ENCODE assay signal across 23 cellular contexts in genomic region chr17:59257101-59257500, GRCh38. TPM values are rescaled to one million over a fixed set of nuclear protein-coding genes. Genes with fewer than 3 reads are reported as not detected.
A peak's percentile ranks its signal among the peaks of the same experiment; 100 is the strongest.
DNase-seq lines count a peak whose midpoint lies in the region; ATAC-seq, FAIRE-seq and TF ChIP-seq lines count a peak whose summit lies in the region.
"Had no signal": no experiment of that assay in that cellular context is flagged by ENCODE, and none has a peak within 500 bp of the region (broad histone marks: within the 10 kb centered on the region; RNA-seq: fewer than 3 reads in every experiment).

No MANE protein-coding gene starts in this region.

- H3K4me2 ChIP-seq in K562 (ENCODE audit: insufficient read depth, low read length): no peak overlapping the region

- DNase-seq in NCI-H2107 treated with DMSO at 0.1 percent for 48 hours (lab: John Stamatoyannopoulos, UW; ENCODE audit: unreplicated experiment): peak; percentile 28
- no peak for DNase-seq in NCI-H2107 (lab: John Stamatoyannopoulos, UW)
- peak; percentile 71 for DNase-seq in NCI-H2171 treated with DMSO at 0.1 percent for 48 hours (lab: John Stamatoyannopoulos, UW)
- no peak for DNase-seq in K562 (ENCODE audit: extremely low read depth in 1 of 4, low spot score in 3 of 4)
- peak; percentile 4 for DNase-seq in myocyte (ENCODE audit: low read depth)
- DNase-seq in anterior cingulate cortex (lab: John Stamatoyannopoulos, UW): no peak
- no peak for DNase-seq in NCI-H2196 (lab: John Stamatoyannopoulos, UW; ENCODE audit: unreplicated experiment)
- DNase-seq: 8988T, DMS 273 treated with DMSO at 0.1 percent for 48 hours, DND-41, H9, IMR-90, Karpas-422, MG63, NCI-H1048, NCI-H1436, NCI-H1930, NCI-H446 treated with DMSO at 0.1 percent for 48 hours, Peyer's patch, Right ventricle myocardium superior, SW 1271 had no signal

- CTCF ChIA-PET in K562 (lab: Yijun Ruan, JAX; ENCODE audit: low intra/inter-chr PET ratio): no interaction called here

- H3K9me1 ChIP-seq in K562 (ENCODE audit: control insufficient read depth, insufficient read depth, low read length): no peaks in the 10 kb centered on the region

- no peak for TF ChIP-seq RAD21 in K562 (CRISPR knock-in tag; conservative IDR thresholded peaks at IDR 0.05 in 1 of 2, IDR thresholded peaks at IDR 0.05 in 1 of 2)

- H3K9me3 ChIP-seq in K562 (replicated peaks; ENCODE audit: control insufficient read depth, insufficient read depth, low read depth, low read length): no peaks in the 10 kb centered on the region
- H3K9me3 ChIP-seq: MG63, Peyer's patch had no signal

- H3K27me3 ChIP-seq in K562 (ENCODE audit: control insufficient read depth in 2 of 2, insufficient read depth in 2 of 2, low read length in 2 of 2): no peaks in the 10 kb centered on the region
- H3K27me3 ChIP-seq: Peyer's patch had no signal

- no peaks in the 10 kb centered on the region for H3K4me1 ChIP-seq in K562 (replicated peaks in 1 of 2; ENCODE audit: control insufficient read depth in 2 of 2, insufficient read depth in 2 of 2, low read length in 2 of 2)
- H3K4me1 ChIP-seq: Peyer's patch had no signal

- intact Hi-C loops in K562 (cut with micrococcal nuclease): no loop called here

- no peak overlapping the region for H3K4me3 ChIP-seq in K562
- H3K4me3 ChIP-seq: MG63, Peyer's patch had no signal

- no peak overlapping the region for H3K27ac ChIP-seq in K562 (ENCODE audit: extremely low read depth, low read depth, low read length)
- H3K27ac ChIP-seq: HL-60, Peyer's patch had no signal

- H4K20me1 ChIP-seq in K562 (replicated peaks; ENCODE audit: control insufficient read depth, insufficient read depth, low read length): no peaks in the 10 kb centered on the region

- 45% methylated on average over 2 of the region's 2 CpGs for WGBS in K562 (ENCODE audit: insufficient coverage, low coverage, missing lambda C conversion rate)

- no peak overlapping the region for H3K9ac ChIP-seq in K562 (ENCODE audit: insufficient read depth in 1 of 2, low read depth in 2 of 2, low read length in 2 of 2)

- TF ChIP-seq EP300 in K562 (IDR thresholded peaks at IDR 0.05; ENCODE audit: low read length): no peak

- H3K36me3 ChIP-seq in K562 (ENCODE audit: control insufficient read depth, insufficient read depth, low read length): peaks cover 7% of the 10 kb centered on the region; the same call in 2 of the 3 replicates
- H3K36me3 ChIP-seq: MG63, Peyer's patch had no signal

- FAIRE-seq in K562 (lab: Jason Lieb, UNC): peak; percentile 40

- no peak for ATAC-seq in K562
- ATAC-seq in HG03025 (IDR thresholded peaks at IDR 0.05; ENCODE audit: low FRiP score, unreplicated experiment): no peak

- BruUV-seq in K562 (replicated peaks; lab: Mats Ljungman, UMichigan): no TSS peak

- no peak for TF ChIP-seq CTCF in K562 (IDR thresholded peaks at IDR 0.05 in 2 of 3, conservative IDR thresholded peaks at IDR 0.05 in 1 of 3; ENCODE audit: insufficient read depth in 2 of 3, low read depth in 1 of 3, low read length in 3 of 3)

- H3K79me2 ChIP-seq in K562 (ENCODE audit: control insufficient read depth, insufficient read depth, low read length): no peaks in the 10 kb centered on the region

- no peak overlapping the region for H2AFZ ChIP-seq in K562 (ENCODE audit: low read depth, low read length)

- POLR2A ChIA-PET in K562 (lab: Yijun Ruan, JAX): no interaction called here

- no peak for TF ChIP-seq POLR2A in K562 (conservative IDR thresholded peaks at IDR 0.05)

- in situ Hi-C loops in K562 (cut with MboI): no loop called here

TF ChIP-seq in K562, 482 proteins besides CTCF, POLR2A, EP300 and RAD21 (continues in another document):
- TF ChIP-seq GTF2F1 (IDR thresholded peaks at IDR 0.05; ENCODE audit: low read depth, low read length) (no peak), SMAD4 (CRISPR knock-in tag; conservative IDR thresholded peaks at IDR 0.05) (no peak), SIN3A (IDR thresholded peaks at IDR 0.05; ENCODE audit: borderline replicate concordance in 2 of 2, control insufficient read depth in 1 of 2, low read depth in 2 of 2, low read length in 2 of 2) (no peak), RFX5 (IDR thresholded peaks at IDR 0.05; ENCODE audit: low read depth, low read length) (no peak), RFX7 (CRISPR knock-in tag; IDR thresholded peaks at IDR 0.05) (no peak), SRSF3 (IDR thresholded peaks at IDR 0.05; ENCODE audit: insufficient read depth, low read length) (no peak), TCFL5 (CRISPR knock-in tag; conservative IDR thresholded peaks at IDR 0.05) (no peak), PHF20 (IDR thresholded peaks at IDR 0.05; ENCODE audit: partially characterized antibody) (no peak), HSF4 (CRISPR knock-in tag; IDR thresholded peaks at IDR 0.05; ENCODE audit: borderline replicate concordance) (no peak), PATZ1 (CRISPR knock-in tag; IDR thresholded peaks at IDR 0.05; ENCODE audit: borderline replicate concordance) (no peak), E2F6 (IDR thresholded peaks at IDR 0.05; ENCODE audit: borderline replicate concordance in 1 of 2, extremely low read depth in 1 of 2, insufficient read depth in 1 of 2, insufficient read length in 1 of 2, low read depth in 1 of 2, low read length in 1 of 2, poor library complexity in 1 of 2, severe bottlenecking in 1 of 2) (no peak), BHLHE40 (IDR thresholded peaks at IDR 0.05; ENCODE audit: low read length) (no peak), ZNF77 (CRISPR knock-in tag; IDR thresholded peaks at IDR 0.05) (no peak), NFATC3 (IDR thresholded peaks at IDR 0.05) (no peak)

RNA-seq across cellular contexts. Expression of gene GDPD1, which starts 36.8 kb away (rescaled TPM):
- 22.6 and 34.0 TPM in 2 replicates for total RNA-seq in K562 (2011; cell fraction: chromatin; rRNA removed; ENCODE audit: low replicate concordance)
- 13.3 and 18.2 TPM in 2 replicates for total RNA-seq in K562 (2011; cell fraction: nucleolus; rRNA removed)
- 21.1 and 23.0 TPM in 2 replicates for total RNA-seq in K562 (2011; cell fraction: nucleoplasm; rRNA removed)
- total RNA-seq in K562 (2014; rRNA removed) (5.7 and 7.9 TPM in 2 replicates), K562 (2014; rRNA removed; fragmentation: Illumina TruSeq; extraction: Trizol) (14.8 and 15.1 TPM in 2 replicates), K562 (2015; rRNA removed; fragmentation: Illumina TruSeq; extraction: Trizol) (9.2 and 9.5 TPM in 2 replicates), K562 (2021) (9.3 and 11.0 TPM in 2 replicates), myocyte (0.73 and 1.5 TPM in 2 replicates)
- polyA plus RNA-seq in K562 (2011; rRNA removed) (11.3 and 15.2 TPM in 2 replicates), K562 (2014; fragmentation: Illumina TruSeq; extraction: Trizol) (13.2 and 14.7 TPM in 2 replicates), K562 (2014; fragmentation: Nextera tagmentation; extraction: Ambion mirVana) (1 to 10 TPM; 7.8 to 8.1 TPM), K562 (2014; rRNA removed) (7.7 and 9.4 TPM in 2 replicates)
- 2.2 and 5.1 TPM in 2 replicates for polyA plus RNA-seq in K562 (2011; cell fraction: cytosol; rRNA removed)
- 5.9 and 8.1 TPM in 2 replicates for polyA plus RNA-seq in K562 (2011; cell fraction: nucleus; rRNA removed)
- 4.9 and 7.1 TPM in 2 replicates for polyA plus RNA-seq in K562 (2012)
- 24.4 and 25.6 TPM in 2 replicates for polyA minus RNA-seq in K562 (2011; rRNA and poly(A)+ RNA removed)
- polyA minus RNA-seq in K562 (2011; cell fraction: cytosol; rRNA and poly(A)+ RNA removed): 5.8 and 10.5 TPM in 2 replicates
- 4.8 and 12.3 TPM in 2 replicates for polyA minus RNA-seq in K562 (2011; cell fraction: nucleus; rRNA and poly(A)+ RNA removed)
- 1.5 TPM for polyA plus RNA-seq in myocyte (2012)

RNA-seq across cellular contexts. Expression of gene SMG8, which starts 47.3 kb away (rescaled TPM):
- total RNA-seq in K562 (2011; cell fraction: chromatin; rRNA removed; ENCODE audit: low replicate concordance): 26.2 and 31.5 TPM in 2 replicates
- total RNA-seq in K562 (2011; cell fraction: nucleolus; rRNA removed): 24.9 and 35.2 TPM in 2 replicates
- total RNA-seq in K562 (2011; cell fraction: nucleoplasm; rRNA removed): 20.5 and 25.2 TPM in 2 replicates
- total RNA-seq in K562 (2014; rRNA removed) (15.3 and 16.0 TPM in 2 replicates), K562 (2014; rRNA removed; fragmentation: Illumina TruSeq; extraction: Trizol) (21.9 and 22.1 TPM in 2 replicates), K562 (2015; rRNA removed; fragmentation: Illumina TruSeq; extraction: Trizol) (26.0 and 26.4 TPM in 2 replicates), K562 (2021) (18.3 and 19.2 TPM in 2 replicates), myocyte (19.7 and 21.4 TPM in 2 replicates)
- polyA plus RNA-seq in K562 (2011; rRNA removed) (23.1 and 27.9 TPM in 2 replicates), K562 (2014; fragmentation: Illumina TruSeq; extraction: Trizol) (18.0 and 23.0 TPM in 2 replicates), K562 (2014; fragmentation: Nextera tagmentation; extraction: Ambion mirVana) (1 to 10 TPM; 3.5 to 5.1 TPM), K562 (2014; rRNA removed) (13.9 and 15.4 TPM in 2 replicates)
- polyA plus RNA-seq in K562 (2011; cell fraction: cytosol; rRNA removed): 14.6 and 16.2 TPM in 2 replicates
- polyA plus RNA-seq in K562 (2011; cell fraction: nucleus; rRNA removed): 10.4 and 13.2 TPM in 2 replicates
- 14.2 and 14.7 TPM in 2 replicates for polyA plus RNA-seq in K562 (2012)
- polyA minus RNA-seq in K562 (2011; rRNA and poly(A)+ RNA removed): 31.5 and 34.3 TPM in 2 replicates
- 11.5 and 15.1 TPM in 2 replicates for polyA minus RNA-seq in K562 (2011; cell fraction: cytosol; rRNA and poly(A)+ RNA removed)
- polyA minus RNA-seq in K562 (2011; cell fraction: nucleus; rRNA and poly(A)+ RNA removed): 14.3 and 27.2 TPM in 2 replicates
- polyA plus RNA-seq in myocyte (2012): 13.7 TPM

Comparison
In these comparisons a context has a peak if more than half of its experiments do, and no peak if none do; other contexts are left out.
1. DNase-seq: peak in NCI-H2107 treated with DMSO at 0.1 percent for 48 hours (single experiment), NCI-H2171 treated with DMSO at 0.1 percent for 48 hours (single experiment) and myocyte (single experiment); none in NCI-H2107 (single experiment), K562 (0 of 4), anterior cingulate cortex (0 of 58) and NCI-H2196 (single experiment).